In the genomic region with DNA sequence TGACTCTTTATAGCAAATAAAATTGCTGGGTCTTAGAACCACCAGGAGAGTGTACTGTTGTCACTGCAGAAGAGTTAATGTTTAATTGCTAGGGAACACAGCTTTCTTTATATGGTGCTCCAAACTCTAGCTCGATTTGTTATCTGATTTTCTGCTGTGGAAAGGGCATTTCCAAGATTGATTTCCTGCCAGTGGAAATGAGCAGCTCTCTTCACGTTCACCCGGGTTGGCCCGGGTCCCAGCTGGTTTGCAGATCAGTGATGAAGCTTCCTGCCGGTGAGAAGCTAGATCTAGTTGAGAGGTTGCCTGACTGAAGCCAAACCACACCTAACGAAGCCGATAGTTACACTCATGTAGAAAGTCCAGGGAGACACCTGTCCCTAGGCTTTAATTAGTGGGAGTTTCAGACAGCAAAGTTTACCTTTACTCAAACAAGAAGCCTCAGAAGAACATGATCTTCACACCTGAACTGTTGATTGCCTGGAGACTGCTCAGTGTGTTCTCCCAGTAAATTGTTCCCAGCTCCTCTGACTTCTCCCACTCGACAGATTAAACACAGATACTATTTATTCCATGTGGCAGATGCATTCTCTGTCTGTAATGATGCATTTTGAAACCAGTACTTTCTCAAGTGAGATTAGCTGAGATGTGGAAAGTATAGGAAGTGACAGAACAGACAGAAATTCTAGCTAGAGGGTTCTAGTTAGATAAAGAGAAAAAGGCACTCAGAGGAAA, we compare ENCODE assay signal across 1 cellular context.
TF ChIP-seq lines count a peak whose summit lies in the region.

No MANE protein-coding gene starts in this region.

TF ChIP-seq in GM12878, 131 proteins besides CTCF, POLR2A, EP300 and RAD21 (continued from another document and continues in another):
- TF ChIP-seq, protein P1, sequence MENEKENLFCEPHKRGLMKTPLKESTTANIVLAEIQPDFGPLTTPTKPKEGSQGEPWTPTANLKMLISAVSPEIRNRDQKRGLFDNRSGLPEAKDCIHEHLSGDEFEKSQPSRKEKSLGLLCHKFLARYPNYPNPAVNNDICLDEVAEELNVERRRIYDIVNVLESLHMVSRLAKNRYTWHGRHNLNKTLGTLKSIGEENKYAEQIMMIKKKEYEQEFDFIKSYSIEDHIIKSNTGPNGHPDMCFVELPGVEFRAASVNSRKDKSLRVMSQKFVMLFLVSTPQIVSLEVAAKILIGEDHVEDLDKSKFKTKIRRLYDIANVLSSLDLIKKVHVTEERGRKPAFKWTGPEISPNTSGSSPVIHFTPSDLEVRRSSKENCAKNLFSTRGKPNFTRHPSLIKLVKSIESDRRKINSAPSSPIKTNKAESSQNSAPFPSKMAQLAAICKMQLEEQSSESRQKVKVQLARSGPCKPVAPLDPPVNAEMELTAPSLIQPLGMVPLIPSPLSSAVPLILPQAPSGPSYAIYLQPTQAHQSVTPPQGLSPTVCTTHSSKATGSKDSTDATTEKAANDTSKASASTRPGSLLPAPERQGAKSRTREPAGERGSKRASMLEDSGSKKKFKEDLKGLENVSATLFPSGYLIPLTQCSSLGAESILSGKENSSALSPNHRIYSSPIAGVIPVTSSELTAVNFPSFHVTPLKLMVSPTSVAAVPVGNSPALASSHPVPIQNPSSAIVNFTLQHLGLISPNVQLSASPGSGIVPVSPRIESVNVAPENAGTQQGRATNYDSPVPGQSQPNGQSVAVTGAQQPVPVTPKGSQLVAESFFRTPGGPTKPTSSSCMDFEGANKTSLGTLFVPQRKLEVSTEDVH (IDR thresholded peaks at IDR 0.05; ENCODE audit: low read depth, partially characterized antibody), result peak; percentile 6
- no peak for TF ChIP-seq MYC (IDR thresholded peaks at IDR 0.05; ENCODE audit: insufficient read depth, insufficient read length, insufficient replicate concordance, low read length, severe bottlenecking)
- TF ChIP-seq CREM (IDR thresholded peaks at IDR 0.05; ENCODE audit: low read depth), result no peak; the same call in 1 of the 2 replicates
- TF ChIP-seq IRF4 (IDR thresholded peaks at IDR 0.05; ENCODE audit: low read depth, low read length), result peak; percentile 72
- TF ChIP-seq TAF1 (IDR thresholded peaks at IDR 0.05; ENCODE audit: borderline replicate concordance, low read depth, low read length), result no peak; the same call in 1 of the 2 replicates
- no peak for TF ChIP-seq TCF7 (IDR thresholded peaks at IDR 0.05; ENCODE audit: borderline replicate concordance)
- TF ChIP-seq IKZF1 (conservative IDR thresholded peaks at IDR 0.05), result peak; percentile 92
- TF ChIP-seq, protein P2, sequence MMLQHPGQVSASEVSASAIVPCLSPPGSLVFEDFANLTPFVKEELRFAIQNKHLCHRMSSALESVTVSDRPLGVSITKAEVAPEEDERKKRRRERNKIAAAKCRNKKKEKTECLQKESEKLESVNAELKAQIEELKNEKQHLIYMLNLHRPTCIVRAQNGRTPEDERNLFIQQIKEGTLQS (IDR thresholded peaks at IDR 0.05; ENCODE audit: borderline replicate concordance, extremely low read depth, low read depth, low read length), result no peak
- no peak; the same call in 1 of the 2 replicates for TF ChIP-seq CREB1 (IDR thresholded peaks at IDR 0.05; ENCODE audit: low read depth)
- TF ChIP-seq NBN (IDR thresholded peaks at IDR 0.05), result no peak
- no peak for TF ChIP-seq NFYA (IDR thresholded peaks at IDR 0.05; ENCODE audit: borderline replicate concordance, low read depth, low read length)
- no peak for TF ChIP-seq CBX3 (IDR thresholded peaks at IDR 0.05; ENCODE audit: borderline replicate concordance, low read depth)
- TF ChIP-seq, protein P3, sequence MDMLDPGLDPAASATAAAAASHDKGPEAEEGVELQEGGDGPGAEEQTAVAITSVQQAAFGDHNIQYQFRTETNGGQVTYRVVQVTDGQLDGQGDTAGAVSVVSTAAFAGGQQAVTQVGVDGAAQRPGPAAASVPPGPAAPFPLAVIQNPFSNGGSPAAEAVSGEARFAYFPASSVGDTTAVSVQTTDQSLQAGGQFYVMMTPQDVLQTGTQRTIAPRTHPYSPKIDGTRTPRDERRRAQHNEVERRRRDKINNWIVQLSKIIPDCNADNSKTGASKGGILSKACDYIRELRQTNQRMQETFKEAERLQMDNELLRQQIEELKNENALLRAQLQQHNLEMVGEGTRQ (IDR thresholded peaks at IDR 0.05; ENCODE audit: borderline replicate concordance, low read depth, low read length), result no peak
- peak; percentile 82 for TF ChIP-seq MEF2B (IDR thresholded peaks at IDR 0.05; ENCODE audit: partially characterized antibody, poor library complexity, severe bottlenecking)
- no peak for TF ChIP-seq FOXK2 (IDR thresholded peaks at IDR 0.05)
- TF ChIP-seq, protein P4, sequence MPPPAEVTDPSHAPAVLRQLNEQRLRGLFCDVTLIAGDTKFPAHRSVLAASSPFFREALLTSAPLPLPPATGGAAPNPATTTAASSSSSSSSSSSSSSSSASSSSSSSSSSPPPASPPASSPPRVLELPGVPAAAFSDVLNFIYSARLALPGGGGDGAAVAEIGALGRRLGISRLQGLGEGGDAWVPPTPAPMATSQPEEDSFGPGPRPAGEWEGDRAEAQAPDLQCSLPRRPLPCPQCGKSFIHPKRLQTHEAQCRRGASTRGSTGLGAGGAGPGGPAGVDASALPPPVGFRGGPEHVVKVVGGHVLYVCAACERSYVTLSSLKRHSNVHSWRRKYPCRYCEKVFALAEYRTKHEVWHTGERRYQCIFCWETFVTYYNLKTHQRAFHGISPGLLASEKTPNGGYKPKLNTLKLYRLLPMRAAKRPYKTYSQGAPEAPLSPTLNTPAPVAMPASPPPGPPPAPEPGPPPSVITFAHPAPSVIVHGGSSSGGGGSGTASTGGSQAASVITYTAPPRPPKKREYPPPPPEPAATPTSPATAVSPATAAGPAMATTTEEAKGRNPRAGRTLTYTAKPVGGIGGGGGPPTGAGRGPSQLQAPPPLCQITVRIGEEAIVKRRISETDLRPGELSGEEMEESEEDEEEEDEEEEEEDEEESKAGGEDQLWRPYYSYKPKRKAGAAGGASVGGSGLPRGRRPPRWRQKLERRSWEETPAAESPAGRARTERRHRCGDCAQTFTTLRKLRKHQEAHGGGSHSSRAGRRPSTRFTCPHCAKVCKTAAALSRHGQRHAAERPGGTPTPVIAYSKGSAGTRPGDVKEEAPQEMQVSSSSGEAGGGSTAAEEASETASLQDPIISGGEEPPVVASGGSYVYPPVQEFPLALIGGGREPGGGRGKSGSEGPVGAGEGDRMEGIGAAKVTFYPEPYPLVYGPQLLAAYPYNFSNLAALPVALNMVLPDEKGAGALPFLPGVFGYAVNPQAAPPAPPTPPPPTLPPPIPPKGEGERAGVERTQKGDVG (CRISPR knock-in tag; IDR thresholded peaks at IDR 0.05), result no peak
- TF ChIP-seq ZNF217 (IDR thresholded peaks at IDR 0.05), result peak; percentile 47; the same call in 1 of the 2 replicates
- peak in 1 of 2 experiments; percentile 84; a peak in 1 of 4 replicates for TF ChIP-seq CEBPB (IDR thresholded peaks at IDR 0.05; ENCODE audit: borderline replicate concordance in 1 of 2, low read depth in 2 of 2, low read length in 2 of 2)
- TF ChIP-seq, protein P5, sequence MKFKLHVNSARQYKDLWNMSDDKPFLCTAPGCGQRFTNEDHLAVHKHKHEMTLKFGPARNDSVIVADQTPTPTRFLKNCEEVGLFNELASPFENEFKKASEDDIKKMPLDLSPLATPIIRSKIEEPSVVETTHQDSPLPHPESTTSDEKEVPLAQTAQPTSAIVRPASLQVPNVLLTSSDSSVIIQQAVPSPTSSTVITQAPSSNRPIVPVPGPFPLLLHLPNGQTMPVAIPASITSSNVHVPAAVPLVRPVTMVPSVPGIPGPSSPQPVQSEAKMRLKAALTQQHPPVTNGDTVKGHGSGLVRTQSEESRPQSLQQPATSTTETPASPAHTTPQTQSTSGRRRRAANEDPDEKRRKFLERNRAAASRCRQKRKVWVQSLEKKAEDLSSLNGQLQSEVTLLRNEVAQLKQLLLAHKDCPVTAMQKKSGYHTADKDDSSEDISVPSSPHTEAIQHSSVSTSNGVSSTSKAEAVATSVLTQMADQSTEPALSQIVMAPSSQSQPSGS (IDR thresholded peaks at IDR 0.05; ENCODE audit: low read length), result peak; percentile 77
- TF ChIP-seq POU2F2 (IDR thresholded peaks at IDR 0.05; ENCODE audit: borderline replicate concordance, low read depth, low read length), result peak; percentile 71; the same call in 1 of the 3 replicates
- TF ChIP-seq MYB (IDR thresholded peaks at IDR 0.05; ENCODE audit: borderline replicate concordance, low read depth, low read length), result no peak
- peak; percentile 89 for TF ChIP-seq EED (IDR thresholded peaks at IDR 0.05; ENCODE audit: low read depth)
- TF ChIP-seq MEF2A (IDR thresholded peaks at IDR 0.05; ENCODE audit: insufficient read depth, low read depth, low read length), result no peak
- TF ChIP-seq ASH2L (IDR thresholded peaks at IDR 0.05; ENCODE audit: borderline replicate concordance, low read depth), result 0 out of 2 replicates have a peak, but pooled peaks have one; percentile 30
- no peak for TF ChIP-seq ZNF384 (IDR thresholded peaks at IDR 0.05; ENCODE audit: borderline replicate concordance, low read depth, low read length)
- TF ChIP-seq, protein P6, sequence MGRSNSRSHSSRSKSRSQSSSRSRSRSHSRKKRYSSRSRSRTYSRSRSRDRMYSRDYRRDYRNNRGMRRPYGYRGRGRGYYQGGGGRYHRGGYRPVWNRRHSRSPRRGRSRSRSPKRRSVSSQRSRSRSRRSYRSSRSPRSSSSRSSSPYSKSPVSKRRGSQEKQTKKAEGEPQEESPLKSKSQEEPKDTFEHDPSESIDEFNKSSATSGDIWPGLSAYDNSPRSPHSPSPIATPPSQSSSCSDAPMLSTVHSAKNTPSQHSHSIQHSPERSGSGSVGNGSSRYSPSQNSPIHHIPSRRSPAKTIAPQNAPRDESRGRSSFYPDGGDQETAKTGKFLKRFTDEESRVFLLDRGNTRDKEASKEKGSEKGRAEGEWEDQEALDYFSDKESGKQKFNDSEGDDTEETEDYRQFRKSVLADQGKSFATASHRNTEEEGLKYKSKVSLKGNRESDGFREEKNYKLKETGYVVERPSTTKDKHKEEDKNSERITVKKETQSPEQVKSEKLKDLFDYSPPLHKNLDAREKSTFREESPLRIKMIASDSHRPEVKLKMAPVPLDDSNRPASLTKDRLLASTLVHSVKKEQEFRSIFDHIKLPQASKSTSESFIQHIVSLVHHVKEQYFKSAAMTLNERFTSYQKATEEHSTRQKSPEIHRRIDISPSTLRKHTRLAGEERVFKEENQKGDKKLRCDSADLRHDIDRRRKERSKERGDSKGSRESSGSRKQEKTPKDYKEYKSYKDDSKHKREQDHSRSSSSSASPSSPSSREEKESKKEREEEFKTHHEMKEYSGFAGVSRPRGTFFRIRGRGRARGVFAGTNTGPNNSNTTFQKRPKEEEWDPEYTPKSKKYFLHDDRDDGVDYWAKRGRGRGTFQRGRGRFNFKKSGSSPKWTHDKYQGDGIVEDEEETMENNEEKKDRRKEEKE (IDR thresholded peaks at IDR 0.05), result no peak
- TF ChIP-seq, protein P7, sequence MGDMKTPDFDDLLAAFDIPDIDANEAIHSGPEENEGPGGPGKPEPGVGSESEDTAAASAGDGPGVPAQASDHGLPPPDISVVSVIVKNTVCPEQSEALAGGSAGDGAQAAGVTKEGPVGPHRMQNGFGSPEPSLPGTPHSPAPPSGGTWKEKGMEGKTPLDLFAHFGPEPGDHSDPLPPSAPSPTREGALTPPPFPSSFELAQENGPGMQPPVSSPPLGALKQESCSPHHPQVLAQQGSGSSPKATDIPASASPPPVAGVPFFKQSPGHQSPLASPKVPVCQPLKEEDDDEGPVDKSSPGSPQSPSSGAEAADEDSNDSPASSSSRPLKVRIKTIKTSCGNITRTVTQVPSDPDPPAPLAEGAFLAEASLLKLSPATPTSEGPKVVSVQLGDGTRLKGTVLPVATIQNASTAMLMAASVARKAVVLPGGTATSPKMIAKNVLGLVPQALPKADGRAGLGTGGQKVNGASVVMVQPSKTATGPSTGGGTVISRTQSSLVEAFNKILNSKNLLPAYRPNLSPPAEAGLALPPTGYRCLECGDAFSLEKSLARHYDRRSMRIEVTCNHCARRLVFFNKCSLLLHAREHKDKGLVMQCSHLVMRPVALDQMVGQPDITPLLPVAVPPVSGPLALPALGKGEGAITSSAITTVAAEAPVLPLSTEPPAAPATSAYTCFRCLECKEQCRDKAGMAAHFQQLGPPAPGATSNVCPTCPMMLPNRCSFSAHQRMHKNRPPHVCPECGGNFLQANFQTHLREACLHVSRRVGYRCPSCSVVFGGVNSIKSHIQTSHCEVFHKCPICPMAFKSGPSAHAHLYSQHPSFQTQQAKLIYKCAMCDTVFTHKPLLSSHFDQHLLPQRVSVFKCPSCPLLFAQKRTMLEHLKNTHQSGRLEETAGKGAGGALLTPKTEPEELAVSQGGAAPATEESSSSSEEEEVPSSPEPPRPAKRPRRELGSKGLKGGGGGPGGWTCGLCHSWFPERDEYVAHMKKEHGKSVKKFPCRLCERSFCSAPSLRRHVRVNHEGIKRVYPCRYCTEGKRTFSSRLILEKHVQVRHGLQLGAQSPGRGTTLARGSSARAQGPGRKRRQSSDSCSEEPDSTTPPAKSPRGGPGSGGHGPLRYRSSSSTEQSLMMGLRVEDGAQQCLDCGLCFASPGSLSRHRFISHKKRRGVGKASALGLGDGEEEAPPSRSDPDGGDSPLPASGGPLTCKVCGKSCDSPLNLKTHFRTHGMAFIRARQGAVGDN (IDR thresholded peaks at IDR 0.05), result no peak
- no peak for TF ChIP-seq HDAC6 (IDR thresholded peaks at IDR 0.05; ENCODE audit: unreplicated experiment)
- TF ChIP-seq PAX8 (IDR thresholded peaks at IDR 0.05), result no peak
- peak; percentile 65; the same call in 1 of the 2 replicates for TF ChIP-seq CBX5 (IDR thresholded peaks at IDR 0.05; ENCODE audit: low read depth)
- TF ChIP-seq EZH2 (IDR thresholded peaks at IDR 0.05; ENCODE audit: borderline replicate concordance, control insufficient read depth, low read depth, low read length), result no peak
- TF ChIP-seq SIX5 (IDR thresholded peaks at IDR 0.05; ENCODE audit: low read depth, low read length, severe bottlenecking), result no peak
- no peak for TF ChIP-seq RCOR1 (conservative IDR thresholded peaks at IDR 0.05; ENCODE audit: low read depth, low read length)
- TF ChIP-seq, protein P8, sequence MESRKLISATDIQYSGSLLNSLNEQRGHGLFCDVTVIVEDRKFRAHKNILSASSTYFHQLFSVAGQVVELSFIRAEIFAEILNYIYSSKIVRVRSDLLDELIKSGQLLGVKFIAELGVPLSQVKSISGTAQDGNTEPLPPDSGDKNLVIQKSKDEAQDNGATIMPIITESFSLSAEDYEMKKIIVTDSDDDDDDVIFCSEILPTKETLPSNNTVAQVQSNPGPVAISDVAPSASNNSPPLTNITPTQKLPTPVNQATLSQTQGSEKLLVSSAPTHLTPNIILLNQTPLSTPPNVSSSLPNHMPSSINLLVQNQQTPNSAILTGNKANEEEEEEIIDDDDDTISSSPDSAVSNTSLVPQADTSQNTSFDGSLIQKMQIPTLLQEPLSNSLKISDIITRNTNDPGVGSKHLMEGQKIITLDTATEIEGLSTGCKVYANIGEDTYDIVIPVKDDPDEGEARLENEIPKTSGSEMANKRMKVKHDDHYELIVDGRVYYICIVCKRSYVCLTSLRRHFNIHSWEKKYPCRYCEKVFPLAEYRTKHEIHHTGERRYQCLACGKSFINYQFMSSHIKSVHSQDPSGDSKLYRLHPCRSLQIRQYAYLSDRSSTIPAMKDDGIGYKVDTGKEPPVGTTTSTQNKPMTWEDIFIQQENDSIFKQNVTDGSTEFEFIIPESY (IDR thresholded peaks at IDR 0.05), result no peak
- TF ChIP-seq RELA (IDR thresholded peaks at IDR 0.05; ENCODE audit: borderline replicate concordance, partially characterized antibody), result no peak
- no peak for TF ChIP-seq KAT2A (conservative IDR thresholded peaks at IDR 0.05; ENCODE audit: control insufficient read depth, low read depth, low read length)
